In the genomic region with DNA sequence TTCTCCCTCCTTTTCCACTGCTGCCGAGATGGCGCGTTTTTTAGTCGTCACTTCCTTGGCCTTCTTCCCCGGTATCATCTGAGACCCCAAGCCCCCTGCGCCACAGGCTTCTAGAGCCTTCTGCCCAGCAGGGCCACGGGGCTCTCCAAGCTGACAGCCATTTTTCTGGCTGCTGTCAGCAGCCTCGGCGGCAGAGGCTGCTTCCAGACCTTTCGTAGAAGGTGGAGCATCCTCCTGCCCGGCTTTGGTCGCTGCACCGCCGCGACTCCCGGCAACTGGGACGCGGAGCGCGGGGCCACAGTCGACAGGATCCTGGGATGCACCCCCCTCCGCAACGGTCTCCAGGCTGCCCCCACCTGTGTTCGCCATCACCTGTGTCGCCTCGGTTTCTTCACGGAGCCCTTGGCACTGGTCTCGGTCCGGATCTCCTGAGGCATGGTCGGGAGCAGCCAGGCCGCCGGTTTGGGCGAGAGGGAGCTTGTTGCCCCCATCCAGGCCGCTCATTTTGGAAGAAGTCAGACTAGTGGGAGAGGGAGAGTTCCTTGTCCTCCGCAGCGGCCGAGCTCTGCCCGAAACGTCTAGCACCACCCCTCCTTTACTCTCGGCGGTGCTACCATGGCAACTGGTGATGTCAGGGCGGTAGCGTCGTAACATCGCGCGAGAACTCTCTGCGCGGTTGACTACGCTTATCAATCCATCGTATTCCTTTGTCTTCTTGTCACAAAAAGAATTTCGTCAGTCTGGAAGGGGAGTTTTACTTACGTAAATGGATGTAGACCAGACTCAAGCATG, we compare ENCODE assay signal across 8 cellular contexts. TPM values are rescaled to one million over a fixed set of nuclear protein-coding genes. Genes with fewer than 3 reads are reported as not detected.
A peak's percentile ranks its signal among the peaks of the same experiment; 100 is the strongest.
DNase-seq lines count a peak whose midpoint lies in the region; ATAC-seq, FAIRE-seq and TF ChIP-seq lines count a peak whose summit lies in the region.

TSS of gene TSPYL4 (minus strand) at position 571 of the 792 bp plus-strand sequence. CDS start at position 504, 67 bp downstream.

- H3K36me3 ChIP-seq in HUES48 (ENCODE audit: control insufficient read depth, insufficient read depth, low read length) = no peaks in the 10 kb centered on the region
- H3K36me3 ChIP-seq in NT2/D1 (ENCODE audit: insufficient read depth, insufficient read length, low read length) = peaks cover 21% of the 10 kb centered on the region
- H3K36me3 ChIP-seq in mesendoderm (ENCODE audit: control insufficient read depth, insufficient read depth, low read length) = no peaks in the 10 kb centered on the region

- H3K9ac ChIP-seq in HUES48 (ENCODE audit: low read depth, low read length) (peak within 1 kb of the TSS; percentile 93), NT2/D1 (ENCODE audit: insufficient read length, low read depth) (peak within 1 kb of the TSS; percentile 80), mesendoderm (ENCODE audit: low read length) (peak within 1 kb of the TSS; percentile 82)

- peak; percentile 72 for FAIRE-seq in endometrium (lab: Jason Lieb, UNC)

- H3K4me1 Mint-ChIP-seq in Calu3 (ENCODE audit: low read depth, unreplicated experiment) = peaks cover 14% of the 10 kb centered on the region
- peaks cover 31% of the 10 kb centered on the region for H3K4me1 Mint-ChIP-seq in activated CD8-positive, alpha-beta memory T cell treated with anti-CD3 and anti-CD28 coated beads, Interleukin-2, amount 10 ng/mL, durations not matched to agents 7 days and 5 days

- no peak within 1 kb of the TSS for H2BK15ac ChIP-seq in mesendoderm (replicated peaks; ENCODE audit: low read depth)

- H3K79me2 ChIP-seq in mesendoderm (ENCODE audit: control insufficient read depth, insufficient read depth, low read length) = peaks cover 16% of the 10 kb centered on the region

- no peak within 1 kb of the TSS for H2BK5ac ChIP-seq in mesendoderm (ENCODE audit: low read length)

- no peaks in the 10 kb centered on the region for H3K27me3 Mint-ChIP-seq in Calu3 (ENCODE audit: unreplicated experiment)
- no peaks in the 10 kb centered on the region for H3K27me3 Mint-ChIP-seq in activated CD8-positive, alpha-beta memory T cell treated with anti-CD3 and anti-CD28 coated beads, Interleukin-2, amount 10 ng/mL, durations not matched to agents 7 days and 5 days

- H3K9me3 ChIP-seq in HUES48 (ENCODE audit: control insufficient read depth, insufficient read depth, low read length) (no peaks in the 10 kb centered on the region), NT2/D1 (ENCODE audit: insufficient read depth, low read length) (0 out of 2 replicates have a peak, but pooled peaks cover 10% of the 10 kb centered on the region)

- H3K18ac ChIP-seq in mesendoderm (ENCODE audit: low read length) = peak within 1 kb of the TSS; percentile 29

- peak within 1 kb of the TSS; percentile 91 for H3K56ac ChIP-seq in mesendoderm (ENCODE audit: low read length)

- intact Hi-C loops in Calu3 (cut with micrococcal nuclease; ENCODE audit: unreplicated experiment) = no loop called here

- CTCF ChIA-PET in Calu3 (lab: Charles Lee) = interaction anchor here (0.9 to 1.6 kb wide), 2 partner anchors 15 to 36 kb away, joined by 4 to 6 read pairs; no protein-coding TSS in a partner anchor
- CTCF ChIA-PET in activated CD8-positive, alpha-beta memory T cell treated with anti-CD3 and anti-CD28 coated beads, Interleukin-2, amount 10 ng/mL, durations not matched to agents 7 days and 5 days (lab: Charles Lee) = interaction anchor here (1.0 to 2.5 kb wide), 9 partner anchors 10 to 318 kb away, joined by 3 to 12 read pairs (median 3); partner anchors contain the start of genes RWDD1 and TSPYL1

- peaks cover 16% of the 10 kb centered on the region for H3K36me3 Mint-ChIP-seq in Calu3 (ENCODE audit: insufficient read depth, unreplicated experiment)
- peaks cover 10% of the 10 kb centered on the region for H3K36me3 Mint-ChIP-seq in activated CD8-positive, alpha-beta memory T cell treated with anti-CD3 and anti-CD28 coated beads, Interleukin-2, amount 10 ng/mL, durations not matched to agents 7 days and 5 days

- peak; percentile 99 for ATAC-seq in GM21447 (IDR thresholded peaks at IDR 0.05; ENCODE audit: unreplicated experiment)
- peak; percentile 96 for ATAC-seq in activated CD8-positive, alpha-beta memory T cell treated with anti-CD3 and anti-CD28 coated beads, Interleukin-2, amount 10 ng/mL, durations not matched to agents 7 days and 5 days

- no peak for TF ChIP-seq CTCF in Calu3 (IDR thresholded peaks at IDR 0.05; ENCODE audit: unreplicated experiment)

- H3K23ac ChIP-seq in mesendoderm (ENCODE audit: low read length) = no peak within 1 kb of the TSS

- H3K79me1 ChIP-seq in mesendoderm (ENCODE audit: low read length) = peaks cover 15% of the 10 kb centered on the region

- H3K4me1 ChIP-seq in HUES48 (ENCODE audit: control insufficient read depth, insufficient read depth, low read length) (peaks cover 49% of the 10 kb centered on the region), NT2/D1 (ENCODE audit: insufficient read depth, insufficient read length) (peaks cover 6% of the 10 kb centered on the region), mesendoderm (ENCODE audit: control insufficient read depth, low read depth, low read length) (peaks cover 13% of the 10 kb centered on the region)

- peak within 1 kb of the TSS; percentile 66 for H3K4me2 ChIP-seq in mesendoderm (ENCODE audit: low read length)

- H3K9me3 Mint-ChIP-seq in Calu3 (ENCODE audit: low read depth, unreplicated experiment) = no peaks in the 10 kb centered on the region
- H3K9me3 Mint-ChIP-seq in activated CD8-positive, alpha-beta memory T cell treated with anti-CD3 and anti-CD28 coated beads, Interleukin-2, amount 10 ng/mL, durations not matched to agents 7 days and 5 days (ENCODE audit: low read depth) = no peaks in the 10 kb centered on the region

- no peak within 1 kb of the TSS for H2BK120ac ChIP-seq in mesendoderm (ENCODE audit: low read depth, low read length)

- H4K8ac ChIP-seq in mesendoderm (ENCODE audit: low read depth, low read length) = no peak within 1 kb of the TSS

- no peak within 1 kb of the TSS for H2AK5ac ChIP-seq in mesendoderm (ENCODE audit: low read length)

- H3K4me3 Mint-ChIP-seq in Calu3 (ENCODE audit: low read depth, unreplicated experiment) = no peak within 1 kb of the TSS
- H3K4me3 Mint-ChIP-seq in activated CD8-positive, alpha-beta memory T cell treated with anti-CD3 and anti-CD28 coated beads, Interleukin-2, amount 10 ng/mL, durations not matched to agents 7 days and 5 days = no peak within 1 kb of the TSS

- BruUV-seq in Calu3 (replicated peaks; lab: Mats Ljungman, UMichigan) = no TSS peak

- H3K27ac ChIP-seq in HUES48 (ENCODE audit: low read depth, low read length) = peak within 1 kb of the TSS; percentile 91
- peak within 1 kb of the TSS; percentile 39 for H3K27ac ChIP-seq in mesendoderm (ENCODE audit: low read depth, low read length)

- H3K27me3 ChIP-seq in HUES48 (ENCODE audit: control insufficient read depth, insufficient read depth, low read length) (no peaks in the 10 kb centered on the region), NT2/D1 (ENCODE audit: insufficient read depth, insufficient read length) (no peaks in the 10 kb centered on the region), mesendoderm (ENCODE audit: insufficient read depth, low read length, poor library complexity) (no peaks in the 10 kb centered on the region)

- WGBS in mesendoderm (ENCODE audit: extremely low coverage, insufficient coverage, low lambda C conversion rate) = no CpG with 5 or more reads among the region's 53 CpGs

- DNase-seq in Calu3 (peak; percentile 88), NT2/D1 (ENCODE audit: low read depth, low spot score) (peak; percentile 81), mesendoderm (peak; percentile 99)
- peak; percentile 95 for DNase-seq in activated CD8-positive, alpha-beta memory T cell treated with anti-CD3 and anti-CD28 coated beads, Interleukin-2, amount 10 ng/mL, durations not matched to agents 7 days and 5 days
- peak; percentile 80 for DNase-seq in stimulated activated CD8-positive, alpha-beta memory T cell treated with anti-CD3 and anti-CD28 coated beads, Interleukin-12 subunit alpha, Interleukin-12 subunit beta, amount 100 ng/mL, for 4 hours (ENCODE audit: low read depth)

- H4K5ac ChIP-seq in mesendoderm (ENCODE audit: low read length) = peak within 1 kb of the TSS; percentile 77

- H3K27ac Mint-ChIP-seq in Calu3 (ENCODE audit: unreplicated experiment) = no peak within 1 kb of the TSS
- H3K27ac Mint-ChIP-seq in activated CD8-positive, alpha-beta memory T cell treated with anti-CD3 and anti-CD28 coated beads, Interleukin-2, amount 10 ng/mL, durations not matched to agents 7 days and 5 days = no peak within 1 kb of the TSS

- H3K4ac ChIP-seq in mesendoderm (ENCODE audit: low read depth, low read length) = no peak within 1 kb of the TSS

- peak within 1 kb of the TSS; percentile 83 for H3K4me3 ChIP-seq in HUES48 (ENCODE audit: low read depth, low read length)
- peak within 1 kb of the TSS; percentile 84 for H3K4me3 ChIP-seq in NT2/D1 (ENCODE audit: insufficient read length, low read depth)
- H3K4me3 ChIP-seq in mesendoderm (ENCODE audit: low read length) = peak within 1 kb of the TSS; percentile 79

RNA-seq across cellular contexts. Expression of gene TSPYL4, which starts in this region (rescaled TPM):
- 14.9 and 15.0 TPM in 2 replicates for total RNA-seq in Calu3 (2022)
- total RNA-seq in activated CD8-positive, alpha-beta memory T cell treated with anti-CD3 and anti-CD28 coated beads, Interleukin-2, amount 10 ng/mL, durations not matched to agents 7 days and 5 days = 10 to 100 TPM; 15.1 to 17.3 TPM
- 22.8 TPM for polyA plus RNA-seq in mesendoderm (2013, experiment 1 of 2)
- 21.8 TPM for polyA plus RNA-seq in mesendoderm (2013, experiment 2 of 2)

Comparison
In these comparisons a context has a peak if more than half of its experiments do, and no peak if none do; other contexts are left out.
1. Peak in every context shown above with its lines: DNase-seq, ATAC-seq, H3K4me3 ChIP-seq and H3K27ac ChIP-seq.